Comparison of ENCODE assay signal across 27 cellular contexts in genomic region chr12:50960130-50960529, GRCh38. TPM values are rescaled to one million over a fixed set of nuclear protein-coding genes. Genes with fewer than 3 reads are reported as not detected.
A peak's percentile ranks its signal among the peaks of the same experiment; 100 is the strongest.
DNase-seq lines count a peak whose midpoint lies in the region; ATAC-seq and TF ChIP-seq lines count a peak whose summit lies in the region.
"Had no signal": no experiment of that assay in that cellular context is flagged by ENCODE, and none has a peak within 500 bp of the region (broad histone marks: within the 10 kb centered on the region; RNA-seq: fewer than 3 reads in every experiment).

No MANE protein-coding gene starts in this region.

- no peaks in the 10 kb centered on the region for H3K27me3 ChIP-seq in endodermal cell (ENCODE audit: control insufficient read depth, insufficient read depth, low read length, poor library complexity, severe bottlenecking)
- no peaks in the 10 kb centered on the region for H3K27me3 ChIP-seq in tibial nerve
- H3K27me3 ChIP-seq: BLaER1, esophagus squamous epithelium, heart left ventricle had no signal

- H3K27ac ChIP-seq in endodermal cell (ENCODE audit: low read depth, low read length), result peak overlapping the region; percentile 24
- H3K27ac ChIP-seq in tibial nerve, result no peak overlapping the region
- H3K27ac ChIP-seq: BLaER1, coronary artery, esophagus squamous epithelium, heart left ventricle, left ventricle myocardium inferior, parathyroid adenoma, RWPE1 had no signal

- no peak for DNase-seq in activated CD8-positive, alpha-beta T cell treated with anti-CD3 and anti-CD28 coated beads, Interleukin-2, amount 10 ng/mL, durations not matched to agents 7 days and 5 days
- DNase-seq in activated CD8-positive, alpha-beta T cell treated with anti-CD3 and anti-CD28 coated beads for 36 hours, result no peak
- peak; percentile 20 for DNase-seq in OCI-M1 (lab: John Stamatoyannopoulos, UW)
- no peak for DNase-seq in endodermal cell
- DNase-seq in natural killer cell, result no peak
- no peak for DNase-seq in activated CD4-positive, alpha-beta memory T cell treated with anti-CD3 and anti-CD28 coated beads for 36 hours
- DNase-seq in NCI-H82 treated with DMSO at 0.1 percent for 48 hours (lab: John Stamatoyannopoulos, UW; ENCODE audit: unreplicated experiment), result no peak
- DNase-seq in tibial nerve (ENCODE audit: low spot score in 2 of 2), result no peak
- DNase-seq: activated B cell treated with CpG ODN at 0.5 μM for 24 hours; activated naive CD4-positive, alpha-beta T cell treated with anti-CD3 and anti-CD28 coated beads for 36 hours; activated T-cell treated with anti-CD3 and anti-CD28 coated beads, Interleukin-2, amount 50 U/mL, for 48 hours; Caco-2; esophagus squamous epithelium; heart left ventricle; KG1; left ventricle myocardium inferior; MV-4-11; NCI-H526 treated with DMSO at 0.1 percent for 48 hours; right cardiac atrium; stimulated activated CD4-positive, alpha-beta T cell treated with anti-CD3 and anti-CD28 coated beads, Interleukin-12 subunit alpha, Interleukin-12 subunit beta, amount 100 ng/mL, for 4 hours; T-helper 9 cell had no signal

- H3K36me3 Mint-ChIP-seq in activated CD8-positive, alpha-beta T cell treated with anti-CD3 and anti-CD28 coated beads, Interleukin-2, amount 10 ng/mL, durations not matched to agents 7 days and 5 days (ENCODE audit: low read depth), result no peaks in the 10 kb centered on the region
- H3K36me3 Mint-ChIP-seq in activated CD8-positive, alpha-beta T cell treated with anti-CD3 and anti-CD28 coated beads for 36 hours (ENCODE audit: low read depth), result no peaks in the 10 kb centered on the region
- H3K36me3 Mint-ChIP-seq in endodermal cell (ENCODE audit: low read depth) (no peaks in the 10 kb centered on the region), natural killer cell (no peaks in the 10 kb centered on the region)
- no peaks in the 10 kb centered on the region for H3K36me3 Mint-ChIP-seq in activated CD4-positive, alpha-beta memory T cell treated with anti-CD3 and anti-CD28 coated beads for 36 hours

- POLR2A ChIA-PET in activated CD8-positive, alpha-beta T cell treated with anti-CD3 and anti-CD28 coated beads, Interleukin-2, amount 10 ng/mL, durations not matched to agents 7 days and 5 days (lab: Charles Lee), result interaction anchor here (0.7 kb wide), 1 partner anchor 1128 kb away, joined by 3 read pairs; no protein-coding TSS in a partner anchor
- POLR2A ChIA-PET in activated CD8-positive, alpha-beta T cell treated with anti-CD3 and anti-CD28 coated beads for 36 hours (lab: Charles Lee), result interaction anchor here (0.6 kb wide), 1 partner anchor 34 kb away, joined by 6 read pairs; no protein-coding TSS in a partner anchor
- POLR2A ChIA-PET in activated CD4-positive, alpha-beta memory T cell treated with anti-CD3 and anti-CD28 coated beads for 36 hours (lab: Charles Lee), result no interaction called here

- CTCF ChIA-PET in activated CD8-positive, alpha-beta T cell treated with anti-CD3 and anti-CD28 coated beads, Interleukin-2, amount 10 ng/mL, durations not matched to agents 7 days and 5 days (lab: Charles Lee), result interaction anchor here (0.9 to 1.9 kb wide), 4 partner anchors 25 to 195 kb away, joined by 3 to 7 read pairs (median 4); no protein-coding TSS in a partner anchor
- CTCF ChIA-PET in activated CD8-positive, alpha-beta T cell treated with anti-CD3 and anti-CD28 coated beads for 36 hours (lab: Charles Lee), result interaction anchor here (1.0 kb wide), 1 partner anchor 68 kb away, joined by 4 read pairs; no protein-coding TSS in a partner anchor
- CTCF ChIA-PET in activated CD4-positive, alpha-beta memory T cell treated with anti-CD3 and anti-CD28 coated beads for 36 hours (lab: Charles Lee), result interaction anchor here (0.7 kb wide), 1 partner anchor 32 kb away, joined by 6 read pairs; no protein-coding TSS in a partner anchor

- no peak for TF ChIP-seq POLR2A in tibial nerve (IDR thresholded peaks at IDR 0.05)

- no peak for TF ChIP-seq EP300 in tibial nerve (IDR thresholded peaks at IDR 0.05)

- H3K9ac ChIP-seq in endodermal cell (ENCODE audit: extremely low read depth, low read length, poor library complexity, severe bottlenecking), result no peak overlapping the region
- H3K9ac ChIP-seq: BLaER1, parathyroid adenoma had no signal

- H3K4me1 ChIP-seq in endodermal cell (ENCODE audit: control insufficient read depth, insufficient read depth, low read length) (no peaks in the 10 kb centered on the region), tibial nerve (no peaks in the 10 kb centered on the region)
- H3K4me1 ChIP-seq: BLaER1, esophagus squamous epithelium, heart left ventricle, left ventricle myocardium inferior, parathyroid adenoma had no signal

- peak; percentile 39 for ATAC-seq in activated CD8-positive, alpha-beta T cell treated with anti-CD3 and anti-CD28 coated beads, Interleukin-2, amount 10 ng/mL, durations not matched to agents 7 days and 5 days
- no peak for ATAC-seq in activated CD8-positive, alpha-beta T cell treated with anti-CD3 and anti-CD28 coated beads for 36 hours
- ATAC-seq in natural killer cell, result peak in 2 of 3 donors; percentile 31 to 66
- ATAC-seq: heart left ventricle, right cardiac atrium had no signal

- no peak for TF ChIP-seq CTCF in activated CD8-positive, alpha-beta T cell treated with anti-CD3 and anti-CD28 coated beads for 36 hours (IDR thresholded peaks at IDR 0.05)
- TF ChIP-seq CTCF in endodermal cell (conservative IDR thresholded peaks at IDR 0.05), result no peak
- TF ChIP-seq CTCF in natural killer cell (IDR thresholded peaks at IDR 0.05), result no peak
- no peak for TF ChIP-seq CTCF in tibial nerve (IDR thresholded peaks at IDR 0.05)

- H3K4me1 Mint-ChIP-seq in activated CD8-positive, alpha-beta T cell treated with anti-CD3 and anti-CD28 coated beads, Interleukin-2, amount 10 ng/mL, durations not matched to agents 7 days and 5 days (ENCODE audit: low read depth), result peaks cover 10% of the 10 kb centered on the region
- peaks cover 6% of the 10 kb centered on the region for H3K4me1 Mint-ChIP-seq in activated CD8-positive, alpha-beta T cell treated with anti-CD3 and anti-CD28 coated beads for 36 hours (ENCODE audit: low read depth)
- H3K4me1 Mint-ChIP-seq in endodermal cell (no peaks in the 10 kb centered on the region), natural killer cell (peaks cover 12 to 14% of the 10 kb centered on the region in 2 donors)
- peaks cover 3% of the 10 kb centered on the region for H3K4me1 Mint-ChIP-seq in activated CD4-positive, alpha-beta memory T cell treated with anti-CD3 and anti-CD28 coated beads for 36 hours (ENCODE audit: low read depth)

- H3K9me3 Mint-ChIP-seq in activated CD8-positive, alpha-beta T cell treated with anti-CD3 and anti-CD28 coated beads, Interleukin-2, amount 10 ng/mL, durations not matched to agents 7 days and 5 days (ENCODE audit: insufficient read depth), result no peaks in the 10 kb centered on the region
- H3K9me3 Mint-ChIP-seq in activated CD8-positive, alpha-beta T cell treated with anti-CD3 and anti-CD28 coated beads for 36 hours, result no peaks in the 10 kb centered on the region
- H3K9me3 Mint-ChIP-seq in endodermal cell (no peaks in the 10 kb centered on the region), natural killer cell (no peaks in the 10 kb centered on the region)
- no peaks in the 10 kb centered on the region for H3K9me3 Mint-ChIP-seq in activated CD4-positive, alpha-beta memory T cell treated with anti-CD3 and anti-CD28 coated beads for 36 hours
- H3K9me3 Mint-ChIP-seq: activated B cell treated with CpG ODN at 0.5 μM for 24 hours; activated naive CD4-positive, alpha-beta T cell treated with anti-CD3 and anti-CD28 coated beads for 36 hours; nephron had no signal

- H3K36me3 ChIP-seq in endodermal cell (ENCODE audit: control insufficient read depth, insufficient read depth, low read length) (no peaks in the 10 kb centered on the region), tibial nerve (no peaks in the 10 kb centered on the region)
- H3K36me3 ChIP-seq: BLaER1, esophagus squamous epithelium, heart left ventricle, left ventricle myocardium inferior had no signal

- H3K4me3 ChIP-seq in endodermal cell (ENCODE audit: low read length) (no peak overlapping the region), tibial nerve (no peak overlapping the region)
- H3K4me3 ChIP-seq: BLaER1, coronary artery, esophagus squamous epithelium, heart left ventricle, left ventricle myocardium inferior had no signal

- intact Hi-C loops in activated CD8-positive, alpha-beta T cell treated with anti-CD3 and anti-CD28 coated beads for 36 hours (cut with micrococcal nuclease), result no loop called here
- intact Hi-C loops in natural killer cell (cut with micrococcal nuclease), result no loop called here
- intact Hi-C loops in activated CD4-positive, alpha-beta memory T cell treated with anti-CD3 and anti-CD28 coated beads for 36 hours (cut with micrococcal nuclease), result no loop called here

- no peaks in the 10 kb centered on the region for H3K27me3 Mint-ChIP-seq in activated CD8-positive, alpha-beta T cell treated with anti-CD3 and anti-CD28 coated beads, Interleukin-2, amount 10 ng/mL, durations not matched to agents 7 days and 5 days (ENCODE audit: low read depth)
- H3K27me3 Mint-ChIP-seq in activated CD8-positive, alpha-beta T cell treated with anti-CD3 and anti-CD28 coated beads for 36 hours, result no peaks in the 10 kb centered on the region
- H3K27me3 Mint-ChIP-seq in endodermal cell (ENCODE audit: insufficient read depth) (no peaks in the 10 kb centered on the region), natural killer cell (ENCODE audit: low read depth in 2 of 2) (no peaks in the 10 kb centered on the region)
- H3K27me3 Mint-ChIP-seq in activated CD4-positive, alpha-beta memory T cell treated with anti-CD3 and anti-CD28 coated beads for 36 hours, result no peaks in the 10 kb centered on the region
- H3K27me3 Mint-ChIP-seq: activated B cell treated with CpG ODN at 0.5 μM for 24 hours had no signal

- H3K9me3 ChIP-seq in endodermal cell (ENCODE audit: control insufficient read depth, low read length) (no peaks in the 10 kb centered on the region), tibial nerve (no peaks in the 10 kb centered on the region)
- H3K9me3 ChIP-seq: BLaER1, Caco-2, esophagus squamous epithelium, heart left ventricle, left ventricle myocardium inferior had no signal

- H3K4me3 Mint-ChIP-seq in activated CD8-positive, alpha-beta T cell treated with anti-CD3 and anti-CD28 coated beads, Interleukin-2, amount 10 ng/mL, durations not matched to agents 7 days and 5 days, result no peak overlapping the region
- H3K4me3 Mint-ChIP-seq in activated CD8-positive, alpha-beta T cell treated with anti-CD3 and anti-CD28 coated beads for 36 hours, result no peak overlapping the region
- no peak overlapping the region for H3K4me3 Mint-ChIP-seq in endodermal cell
- H3K4me3 Mint-ChIP-seq in natural killer cell, result no peak overlapping the region
- H3K4me3 Mint-ChIP-seq in activated CD4-positive, alpha-beta memory T cell treated with anti-CD3 and anti-CD28 coated beads for 36 hours, result no peak overlapping the region
- H3K4me3 Mint-ChIP-seq: activated B cell treated with CpG ODN at 0.5 μM for 24 hours; activated naive CD4-positive, alpha-beta T cell treated with anti-CD3 and anti-CD28 coated beads for 36 hours; nephron had no signal

- H3K27ac Mint-ChIP-seq in activated CD8-positive, alpha-beta T cell treated with anti-CD3 and anti-CD28 coated beads, Interleukin-2, amount 10 ng/mL, durations not matched to agents 7 days and 5 days, result no peak overlapping the region
- H3K27ac Mint-ChIP-seq in activated CD8-positive, alpha-beta T cell treated with anti-CD3 and anti-CD28 coated beads for 36 hours, result no peak overlapping the region
- H3K27ac Mint-ChIP-seq in endodermal cell, result no peak overlapping the region
- peak overlapping the region; percentile 21 to 59 for H3K27ac Mint-ChIP-seq in natural killer cell
- no peak overlapping the region for H3K27ac Mint-ChIP-seq in activated CD4-positive, alpha-beta memory T cell treated with anti-CD3 and anti-CD28 coated beads for 36 hours
- H3K27ac Mint-ChIP-seq: activated B cell treated with CpG ODN at 0.5 μM for 24 hours; activated naive CD4-positive, alpha-beta T cell treated with anti-CD3 and anti-CD28 coated beads for 36 hours had no signal

RNA-seq across cellular contexts. Expression of gene HIGD1C, which starts 7.8 kb away (rescaled TPM):
- not detected for total RNA-seq in activated CD8-positive, alpha-beta T cell treated with anti-CD3 and anti-CD28 coated beads, Interleukin-2, amount 10 ng/mL, durations not matched to agents 7 days and 5 days
- total RNA-seq in activated CD8-positive, alpha-beta T cell treated with anti-CD3 and anti-CD28 coated beads for 36 hours, result not detected
- not detected for total RNA-seq in endodermal cell
- polyA plus RNA-seq in endodermal cell (2013, experiment 1 of 2), result not detected
- polyA plus RNA-seq in endodermal cell (2013, experiment 2 of 2), result not detected
- total RNA-seq in natural killer cell, result not detected
- not detected for total RNA-seq in activated CD4-positive, alpha-beta memory T cell treated with anti-CD3 and anti-CD28 coated beads for 36 hours
- total RNA-seq in tibial nerve, result not detected
- total RNA-seq: activated B cell treated with CpG ODN at 0.5 μM for 24 hours; activated naive CD4-positive, alpha-beta T cell treated with anti-CD3 and anti-CD28 coated beads for 36 hours; Caco-2; esophagus squamous epithelium; heart left ventricle; left ventricle myocardium inferior; right cardiac atrium; urinary bladder had no signal
- polyA plus RNA-seq: heart left ventricle, right cardiac atrium, urinary bladder had no signal

Comparison
In these comparisons a context has a peak if more than half of its experiments do, and no peak if none do; other contexts are left out.
1. H3K27ac Mint-ChIP-seq: peak in natural killer cell (2 of 2); none in activated CD8-positive, alpha-beta T cell treated with anti-CD3 and anti-CD28 coated beads, Interleukin-2, amount 10 ng/mL, durations not matched to agents 7 days and 5 days (single experiment), activated CD8-positive, alpha-beta T cell treated with anti-CD3 and anti-CD28 coated beads for 36 hours (single experiment), endodermal cell (single experiment) and activated CD4-positive, alpha-beta memory T cell treated with anti-CD3 and anti-CD28 coated beads for 36 hours (single experiment).